Comparison of ENCODE assay signal across 1 cellular context in the genomic region with DNA sequence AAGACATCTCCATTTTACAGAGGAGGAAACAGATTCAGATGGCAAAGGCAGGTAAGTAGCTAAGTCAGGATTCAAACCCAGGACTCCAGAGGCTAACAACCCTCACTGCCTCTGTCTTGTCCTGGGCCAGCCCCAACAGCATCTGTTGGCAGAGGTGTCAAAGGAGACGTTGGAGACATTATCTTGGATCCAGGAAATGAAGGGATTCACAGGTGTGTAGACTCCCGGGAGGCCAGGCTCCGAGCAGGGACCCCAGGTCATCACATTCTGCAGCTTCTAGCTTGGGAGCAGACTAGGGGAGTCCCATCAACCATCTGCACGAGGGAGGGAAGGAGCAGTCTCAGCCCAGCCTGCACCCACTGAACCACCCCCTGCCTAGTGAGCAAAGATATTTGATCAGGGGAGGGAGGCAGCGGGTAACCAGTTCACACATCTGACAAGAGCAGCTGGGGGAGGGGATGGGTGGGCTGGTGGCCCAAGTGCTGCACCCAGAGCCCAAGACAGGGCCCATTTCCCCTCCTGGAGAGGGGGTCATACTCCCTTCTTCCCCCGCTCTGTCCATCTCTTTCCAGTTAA.
TF ChIP-seq lines count a peak whose summit lies in the region.

No MANE protein-coding gene starts in this region.

TF ChIP-seq in WTC11, 78 proteins besides CTCF, POLR2A, EP300 and RAD21 (continued from another document):
- TF ChIP-seq PRDM15 (CRISPR knock-in tag; IDR thresholded peaks at IDR 0.05) = no peak
- TF ChIP-seq TEAD4 (CRISPR knock-in tag; IDR thresholded peaks at IDR 0.05) = no peak
- no peak for TF ChIP-seq ZNF138 (CRISPR knock-in tag; conservative IDR thresholded peaks at IDR 0.05)
